Comparison of ENCODE assay signal across 8 cellular contexts in the genomic region with DNA sequence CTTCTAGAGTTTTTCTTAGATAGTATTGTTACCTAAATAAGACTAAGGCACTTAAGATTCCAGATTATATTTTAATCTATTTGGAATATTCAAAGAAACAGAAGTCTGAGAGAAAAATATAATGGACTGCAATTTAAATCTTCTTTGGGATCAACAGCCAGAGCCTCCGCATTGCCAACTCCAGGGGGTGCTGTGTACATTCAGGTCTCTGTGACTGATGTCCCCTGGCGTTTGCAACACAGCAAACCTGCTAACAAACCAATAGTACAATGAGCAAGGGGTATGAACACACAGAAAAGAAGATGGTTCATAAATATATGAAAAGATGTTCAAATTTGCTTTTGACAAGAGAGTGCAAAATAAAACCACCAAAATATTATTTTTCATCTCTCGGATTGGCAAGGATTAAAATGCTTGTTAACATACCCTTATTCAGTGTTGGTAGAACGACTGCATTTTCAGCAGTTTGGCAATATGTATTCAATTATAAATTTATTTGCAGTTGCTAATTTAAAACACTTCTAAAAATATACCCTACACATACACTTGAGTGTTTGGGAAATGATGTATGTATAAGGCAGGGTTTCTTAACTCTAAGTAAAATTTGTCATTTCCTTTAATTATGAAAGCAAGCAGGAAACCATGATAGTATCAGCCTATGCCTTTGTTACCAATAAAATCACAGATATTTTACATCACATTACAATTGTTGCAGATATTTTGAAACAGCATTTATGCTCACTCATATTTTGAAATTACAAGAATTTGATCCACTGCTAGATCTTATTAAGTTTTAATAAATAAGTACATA. TPM values are rescaled to one million over a fixed set of nuclear protein-coding genes. Genes with fewer than 3 reads are reported as not detected.
DNase-seq lines count a peak whose midpoint lies in the region; ATAC-seq and TF ChIP-seq lines count a peak whose summit lies in the region.

No MANE protein-coding gene starts in this region.

- CTCF ChIA-PET in RWPE1 (lab: Yijun Ruan, JAX), result no interaction called here

- ATAC-seq in lower lobe of right lung (peak; percentile 90 to 93), thoracic aorta (ENCODE audit: insufficient number of reproducible peaks, low FRiP score, low read depth) (no peak)

- H3K27ac ChIP-seq in RWPE1 (no peak overlapping the region), dorsolateral prefrontal cortex (no peak overlapping the region), lower lobe of right lung (no peak overlapping the region), thoracic aorta (no peak overlapping the region)

- peak; percentile 2 for DNase-seq in NCI-H2227 (lab: John Stamatoyannopoulos, UW; ENCODE audit: unreplicated experiment)
- DNase-seq in NCI-H2227 treated with DMSO at 0.1 percent for 48 hours (lab: John Stamatoyannopoulos, UW), result no peak
- DNase-seq in H7, result peak; percentile 57
- peak; percentile 84 for DNase-seq in M059J (ENCODE audit: low read depth)
- peak; percentile 66 for DNase-seq in RWPE1 (ENCODE audit: low spot score)
- peak in 5 of 10 donors; percentile 20 to 69 (median 57) for DNase-seq in dorsolateral prefrontal cortex
- peak; percentile 84 for DNase-seq in lower lobe of right lung
- no peak for DNase-seq in thoracic aorta (ENCODE audit: low spot score)

- H3K4me1 ChIP-seq in lower lobe of right lung, result peaks cover 26% of the 10 kb centered on the region
- H3K4me1 ChIP-seq in thoracic aorta (ENCODE audit: control insufficient read depth in 1 of 2, low read depth in 2 of 2), result peaks cover 12 to 32% of the 10 kb centered on the region in 2 donors

- POLR2A ChIA-PET in RWPE1 (lab: Yijun Ruan, JAX; ENCODE audit: low non-redundant PET), result no interaction called here

- intact Hi-C loops in dorsolateral prefrontal cortex (cut with DNase I) (loop anchor here in 1 of 2 donors (5.0 to 10.0 kb wide), 2 partner anchors 41 to 81 kb away; a partner anchor contains a TSS), lower lobe of right lung (cut with DNase I) (loop anchor here (10.0 kb wide), 1 partner anchor 81 kb away; a partner anchor contains a TSS)

- no peaks in the 10 kb centered on the region for H3K27me3 ChIP-seq in H7 (ENCODE audit: control insufficient read depth, insufficient read depth, low read length)
- peaks cover 0 to 8% (median 0%) of the 10 kb centered on the region in 45 donors for H3K27me3 ChIP-seq in dorsolateral prefrontal cortex
- H3K27me3 ChIP-seq in lower lobe of right lung (ENCODE audit: low read depth), result no peaks in the 10 kb centered on the region
- no peaks in the 10 kb centered on the region for H3K27me3 ChIP-seq in thoracic aorta (replicated peaks; ENCODE audit: insufficient read depth)

- H3K4me3 ChIP-seq in H7 (ENCODE audit: insufficient read depth, low read depth, low read length) (no peak overlapping the region), dorsolateral prefrontal cortex (no peak overlapping the region), lower lobe of right lung (no peak overlapping the region), thoracic aorta (no peak overlapping the region)

- H3K36me3 ChIP-seq in H7 (replicated peaks; ENCODE audit: control insufficient read depth, insufficient read depth, low read length) (no peaks in the 10 kb centered on the region), lower lobe of right lung (no peaks in the 10 kb centered on the region), thoracic aorta (no peaks in the 10 kb centered on the region)

- H3K9me3 ChIP-seq in lower lobe of right lung, result no peaks in the 10 kb centered on the region
- no peaks in the 10 kb centered on the region for H3K9me3 ChIP-seq in thoracic aorta

- TF ChIP-seq CTCF in RWPE1 (conservative IDR thresholded peaks at IDR 0.05; ENCODE audit: low read depth), result peak; percentile 70
- TF ChIP-seq CTCF in dorsolateral prefrontal cortex (IDR thresholded peaks at IDR 0.05 in 54 of 56, conservative IDR thresholded peaks at IDR 0.05 in 2 of 56; ENCODE audit: low read depth in 1 of 56, partially characterized antibody in 56 of 56), result peak in 55 of 56 donors; percentile 55 to 84 (median 72)
- TF ChIP-seq CTCF in lower lobe of right lung (IDR thresholded peaks at IDR 0.05), result peak; percentile 86
- TF ChIP-seq CTCF in thoracic aorta (IDR thresholded peaks at IDR 0.05), result peak; percentile 82

RNA-seq across cellular contexts. Expression of a gene that starts 16.1 kb away (rescaled TPM):
- 0.07 TPM in 1 of 2 replicates, not detected in the other for total RNA-seq in H7 (2014; rRNA removed; shearing (Covaris generic))
- 188 and 207 TPM in 2 replicates for total RNA-seq in M059J (2014; rRNA removed; shearing (Covaris generic))
- total RNA-seq in dorsolateral prefrontal cortex, result 10 to 100 TPM in 115 of 120 experiments, 1 to 10 TPM in 5; 6.9 to 85.9 (median 26.6) TPM
- total RNA-seq in lower lobe of right lung, result 146 TPM
- total RNA-seq in thoracic aorta, result 100 to 1,000 TPM; 227 to 342 TPM

Comparison
In these comparisons a context has a peak if more than half of its experiments do, and no peak if none do; other contexts are left out.
1. DNase-seq: peak in NCI-H2227 (single experiment), H7 (single experiment), M059J (single experiment), RWPE1 (single experiment) and lower lobe of right lung (single experiment); none in NCI-H2227 treated with DMSO at 0.1 percent for 48 hours (single experiment) and thoracic aorta (single experiment).
2. Peak in every context shown above with its lines, with median percentiles within 50 percentile points of each other: CTCF ChIP-seq.